8 cellular contexts compared by ENCODE assay signal in the genomic region with DNA sequence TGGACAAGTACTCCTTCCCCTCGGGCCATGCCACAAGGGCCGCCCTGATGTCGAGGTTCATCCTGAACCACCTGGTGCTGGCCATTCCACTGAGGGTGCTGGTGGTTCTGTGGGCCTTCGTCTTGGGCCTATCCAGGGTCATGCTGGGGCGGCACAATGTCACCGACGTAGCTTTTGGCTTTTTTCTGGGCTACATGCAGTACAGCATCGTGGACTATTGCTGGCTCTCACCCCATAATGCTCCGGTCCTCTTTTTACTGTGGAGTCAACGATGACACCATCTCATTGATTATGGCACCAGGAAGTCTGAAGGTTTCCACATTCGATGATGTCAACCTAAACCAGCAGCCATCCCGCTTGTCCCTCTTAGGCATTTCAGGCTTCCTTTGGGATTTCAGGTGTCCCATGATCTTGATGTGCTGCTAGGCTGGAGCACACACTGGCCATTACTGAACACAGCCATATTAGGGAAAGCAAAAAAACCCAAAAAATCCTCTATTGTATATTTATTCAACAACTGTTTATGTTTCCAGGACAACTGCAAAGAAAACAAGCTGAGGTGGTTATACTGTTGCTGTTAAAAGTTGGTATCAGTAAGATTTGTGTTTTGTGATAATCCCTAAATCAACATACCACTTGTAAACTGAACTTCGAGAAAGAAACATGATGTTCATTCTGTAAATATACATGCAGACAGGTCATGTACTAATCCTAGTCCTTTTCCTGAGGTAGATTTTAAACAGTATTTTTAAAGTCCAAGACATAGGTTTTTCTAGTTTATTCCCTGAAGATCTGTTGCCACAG. TPM values are rescaled to one million over a fixed set of nuclear protein-coding genes. Genes with fewer than 3 reads are reported as not detected.
DNase-seq lines count a peak whose midpoint lies in the region; ATAC-seq, FAIRE-seq and TF ChIP-seq lines count a peak whose summit lies in the region.

No MANE protein-coding gene starts in this region.

- peaks cover 25% of the 10 kb centered on the region for H3K79me2 ChIP-seq in hepatocyte
- H3K79me2 ChIP-seq in smooth muscle cell (ENCODE audit: low read depth): no peaks in the 10 kb centered on the region

- peaks cover 17% of the 10 kb centered on the region for H3F3A ChIP-seq in smooth muscle cell (ENCODE audit: low read depth)

- DNase-seq in BE2C (no peak), H7 (no peak), hepatocyte (ENCODE audit: low spot score) (peak; percentile 51), smooth muscle cell (lab: John Stamatoyannopoulos, UW; ENCODE audit: unreplicated experiment) (no peak), NCI-H1105 (lab: John Stamatoyannopoulos, UW) (no peak), RCC 7860 (ENCODE audit: low spot score) (no peak)
- no peak for DNase-seq in activated CD4-positive, alpha-beta memory T cell treated with anti-CD3 and anti-CD28 coated beads, Interleukin-2, amount 10 ng/mL, durations not matched to agents 7 days and 5 days

- no peak for ATAC-seq in HG03108 (IDR thresholded peaks at IDR 0.05; ENCODE audit: unreplicated experiment)

- FAIRE-seq in RCC 7860 (lab: Jason Lieb, UNC): no peak

- peak overlapping the region; percentile 87 for H2AFZ ChIP-seq in hepatocyte
- H2AFZ ChIP-seq in smooth muscle cell (ENCODE audit: low read depth): peak overlapping the region; percentile 98

- no peaks in the 10 kb centered on the region for H3K36me3 ChIP-seq in BE2C
- no peaks in the 10 kb centered on the region for H3K36me3 ChIP-seq in H7 (replicated peaks; ENCODE audit: control insufficient read depth, insufficient read depth, low read length)
- no peaks in the 10 kb centered on the region for H3K36me3 ChIP-seq in hepatocyte (replicated peaks; ENCODE audit: insufficient read depth, low read depth)
- no peaks in the 10 kb centered on the region for H3K36me3 ChIP-seq in smooth muscle cell (ENCODE audit: low read depth)

- POLR2A ChIA-PET in activated CD4-positive, alpha-beta memory T cell treated with anti-CD3 and anti-CD28 coated beads, Interleukin-2, amount 10 ng/mL, durations not matched to agents 7 days and 5 days (lab: Charles Lee): interaction anchor here (1.3 to 5.8 kb wide), 7 partner anchors 11 to 1136 kb away, joined by 4 to 34 read pairs (median 5); a partner anchor contains a TSS

- 59% methylated on average over 13 of the region's 13 CpGs for WGBS in hepatocyte (ENCODE audit: low lambda C conversion rate, missing lambda C conversion rate)
- 61% methylated on average over 13 of the region's 13 CpGs for WGBS in smooth muscle cell (ENCODE audit: low lambda C conversion rate)

- CTCF ChIA-PET in activated CD4-positive, alpha-beta memory T cell treated with anti-CD3 and anti-CD28 coated beads, Interleukin-2, amount 10 ng/mL, durations not matched to agents 7 days and 5 days (lab: Charles Lee): interaction anchor here (0.6 to 2.4 kb wide), 6 partner anchors 9 to 77 kb away, joined by 3 to 8 read pairs (median 4); no protein-coding TSS in a partner anchor

- no peaks in the 10 kb centered on the region for H3K27me3 ChIP-seq in BE2C
- peaks cover 5% of the 10 kb centered on the region for H3K27me3 ChIP-seq in H7 (ENCODE audit: control insufficient read depth, insufficient read depth, low read length)
- no peaks in the 10 kb centered on the region for H3K27me3 ChIP-seq in hepatocyte
- peaks cover 6% of the 10 kb centered on the region for H3K27me3 ChIP-seq in smooth muscle cell (ENCODE audit: low read depth)

- H3K9me2 ChIP-seq in hepatocyte (replicated peaks; ENCODE audit: insufficient read depth): no peaks in the 10 kb centered on the region

- H3K9me3 Mint-ChIP-seq in activated CD4-positive, alpha-beta memory T cell treated with anti-CD3 and anti-CD28 coated beads, Interleukin-2, amount 10 ng/mL, durations not matched to agents 7 days and 5 days: no peaks in the 10 kb centered on the region

- peak overlapping the region; percentile 25 for H3K27ac Mint-ChIP-seq in activated CD4-positive, alpha-beta memory T cell treated with anti-CD3 and anti-CD28 coated beads, Interleukin-2, amount 10 ng/mL, durations not matched to agents 7 days and 5 days

- H3K4me1 Mint-ChIP-seq in activated CD4-positive, alpha-beta memory T cell treated with anti-CD3 and anti-CD28 coated beads, Interleukin-2, amount 10 ng/mL, durations not matched to agents 7 days and 5 days: peaks cover 62% of the 10 kb centered on the region

- no peaks in the 10 kb centered on the region; the same call in 1 of the 2 replicates for H3K4me1 ChIP-seq in BE2C
- peaks cover 36% of the 10 kb centered on the region for H3K4me1 ChIP-seq in hepatocyte (ENCODE audit: insufficient read depth)
- H3K4me1 ChIP-seq in smooth muscle cell (ENCODE audit: low read depth): peaks cover 13% of the 10 kb centered on the region

- no peaks in the 10 kb centered on the region for H4K20me1 ChIP-seq in hepatocyte (ENCODE audit: insufficient read depth, poor library complexity, severe bottlenecking)
- no peaks in the 10 kb centered on the region for H4K20me1 ChIP-seq in smooth muscle cell (ENCODE audit: low read depth)

- H3K9me3 ChIP-seq in BE2C (no peaks in the 10 kb centered on the region), hepatocyte (ENCODE audit: low read depth) (no peaks in the 10 kb centered on the region), smooth muscle cell (replicated peaks; ENCODE audit: low read depth) (no peaks in the 10 kb centered on the region)

- H3K27ac ChIP-seq in hepatocyte (peak overlapping the region; percentile 96), smooth muscle cell (ENCODE audit: low read depth) (peak overlapping the region; percentile 21)

- H3K4me3 ChIP-seq in BE2C (ENCODE audit: low read depth, low read length): peak overlapping the region; percentile 77
- H3K4me3 ChIP-seq in H7 (ENCODE audit: insufficient read depth, low read depth, low read length): peak overlapping the region; percentile 90
- H3K4me3 ChIP-seq in hepatocyte: peak overlapping the region; percentile 93
- peak overlapping the region; percentile 80 for H3K4me3 ChIP-seq in smooth muscle cell

- TF ChIP-seq CTCF in BE2C (IDR thresholded peaks at IDR 0.05; ENCODE audit: low read depth, low read length) (no peak), hepatocyte (IDR thresholded peaks at IDR 0.05; ENCODE audit: poor library complexity) (no peak), smooth muscle cell (IDR thresholded peaks at IDR 0.05; ENCODE audit: borderline replicate concordance, insufficient read depth, poor library complexity, severe bottlenecking) (no peak)

- H3K27me3 Mint-ChIP-seq in activated CD4-positive, alpha-beta memory T cell treated with anti-CD3 and anti-CD28 coated beads, Interleukin-2, amount 10 ng/mL, durations not matched to agents 7 days and 5 days: peaks cover 7% of the 10 kb centered on the region

- H3K4me2 ChIP-seq in hepatocyte (peak overlapping the region; percentile 93), smooth muscle cell (peak overlapping the region; percentile 95)

- H3K9ac ChIP-seq in smooth muscle cell (ENCODE audit: low read depth): peak overlapping the region; percentile 56

- peak overlapping the region; percentile 98 for H3K4me3 Mint-ChIP-seq in activated CD4-positive, alpha-beta memory T cell treated with anti-CD3 and anti-CD28 coated beads, Interleukin-2, amount 10 ng/mL, durations not matched to agents 7 days and 5 days

- H3K36me3 Mint-ChIP-seq in activated CD4-positive, alpha-beta memory T cell treated with anti-CD3 and anti-CD28 coated beads, Interleukin-2, amount 10 ng/mL, durations not matched to agents 7 days and 5 days (ENCODE audit: low read depth): peaks cover 6% of the 10 kb centered on the region

RNA-seq across cellular contexts. Expression of a gene that starts 1.1 kb away (rescaled TPM):
- 14.1 TPM for polyA plus RNA-seq in BE2C (2012; ENCODE audit: insufficient read depth, insufficient read length, low read depth)
- total RNA-seq in H7 (2014; rRNA removed; shearing (Covaris generic)): 5.8 and 6.8 TPM in 2 replicates
- 10 to 100 TPM in 1 of 2 experiments, 1 to 10 TPM in 1; 9.6 to 10.3 TPM for total RNA-seq in activated CD4-positive, alpha-beta memory T cell treated with anti-CD3 and anti-CD28 coated beads, Interleukin-2, amount 10 ng/mL, durations not matched to agents 7 days and 5 days
- total RNA-seq in hepatocyte (28.1 and 32.1 TPM in 2 replicates), smooth muscle cell (5.4 and 6.2 TPM in 2 replicates)
- polyA plus RNA-seq in hepatocyte (19.6 and 23.5 TPM in 2 replicates), smooth muscle cell (2.6 and 2.7 TPM in 2 replicates)

RNA-seq across cellular contexts. Expression of a gene that starts 3.1 kb away (rescaled TPM):
- polyA plus RNA-seq in BE2C (2012; ENCODE audit: insufficient read depth, insufficient read length, low read depth): not detected
- 0.48 TPM in 1 of 2 replicates, not detected in the other for total RNA-seq in H7 (2014; rRNA removed; shearing (Covaris generic))
- total RNA-seq in activated CD4-positive, alpha-beta memory T cell treated with anti-CD3 and anti-CD28 coated beads, Interleukin-2, amount 10 ng/mL, durations not matched to agents 7 days and 5 days: under 1 TPM; 0.43 to 0.83 TPM
- 1.0 and 2.5 TPM in 2 replicates for total RNA-seq in hepatocyte
- polyA plus RNA-seq in hepatocyte: 2.0 and 2.3 TPM in 2 replicates
- 0.67 and 0.81 TPM in 2 replicates for total RNA-seq in smooth muscle cell
- 0.57 and 0.80 TPM in 2 replicates for polyA plus RNA-seq in smooth muscle cell

RNA-seq across cellular contexts. Expression of a gene that starts 16.2 kb away (rescaled TPM):
- 4.6 TPM for polyA plus RNA-seq in BE2C (2012; ENCODE audit: insufficient read depth, insufficient read length, low read depth)
- 18.8 and 20.4 TPM in 2 replicates for total RNA-seq in H7 (2014; rRNA removed; shearing (Covaris generic))
- total RNA-seq in activated CD4-positive, alpha-beta memory T cell treated with anti-CD3 and anti-CD28 coated beads, Interleukin-2, amount 10 ng/mL, durations not matched to agents 7 days and 5 days: 10 to 100 TPM; 11.9 to 12.0 TPM
- total RNA-seq in hepatocyte: 25.5 and 28.6 TPM in 2 replicates
- polyA plus RNA-seq in hepatocyte: 15.3 and 17.2 TPM in 2 replicates
- 19.2 and 35.8 TPM in 2 replicates for total RNA-seq in smooth muscle cell
- polyA plus RNA-seq in smooth muscle cell: 11.7 and 16.0 TPM in 2 replicates
